1 cellular context compared by ENCODE assay signal in the genomic region with DNA sequence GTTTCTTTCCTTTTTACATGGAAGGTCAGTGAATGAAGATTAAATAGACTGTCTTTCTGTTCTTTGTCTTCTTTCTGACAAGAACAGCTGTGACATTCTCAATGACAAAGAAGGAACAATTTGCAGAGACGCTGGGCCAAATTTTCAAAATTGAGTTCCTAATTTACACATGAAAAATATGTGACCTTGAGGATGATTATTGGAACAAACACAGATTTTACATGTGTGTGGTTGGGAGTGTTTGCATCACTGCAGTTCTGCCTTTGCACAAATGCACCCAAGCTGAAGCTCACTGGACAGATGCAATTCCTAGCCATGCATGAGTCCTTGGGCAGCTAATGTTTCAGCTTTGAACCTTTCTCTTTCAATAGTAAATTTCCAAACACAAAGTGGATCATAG.
TF ChIP-seq lines count a peak whose summit lies in the region.

No MANE protein-coding gene starts in this region.

TF ChIP-seq in GM23338, 12 proteins besides CTCF, POLR2A, EP300 and RAD21 (continued from another document):
- TF ChIP-seq NANOG (IDR thresholded peaks at IDR 0.05; ENCODE audit: borderline replicate concordance), result no peak
- no peak for TF ChIP-seq EZH2 (IDR thresholded peaks at IDR 0.05; ENCODE audit: low read depth, unreplicated experiment)
